In genomic region chr2:65991332-65991731, GRCh38 we compare ENCODE assay signal across 18 cellular contexts.
DNase-seq lines count a peak whose midpoint lies in the region; ATAC-seq, FAIRE-seq and TF ChIP-seq lines count a peak whose summit lies in the region.
"Had no signal": no experiment of that assay in that cellular context is flagged by ENCODE, and none has a peak within 500 bp of the region (broad histone marks: within the 10 kb centered on the region; RNA-seq: fewer than 3 reads in every experiment).

No MANE protein-coding gene starts in this region.

- no peak overlapping the region for H3K27ac ChIP-seq in GM23338 (ENCODE audit: low read depth)

- H3K4me2 ChIP-seq in GM23338, result 0 out of 2 replicates have a peak overlapping the region, but pooled peaks have one; percentile 29

- peaks cover 8% of the 10 kb centered on the region; the same call in 2 of the 3 replicates for H3K4me1 Mint-ChIP-seq in GM23338
- H3K4me1 Mint-ChIP-seq: activated T-helper 17 cell treated with anti-CD3 and anti-CD28 coated beads, Interleukin-2, amount 50 U/mL, for 72 hours; B cell; T-helper 17 cell had no signal

- peaks cover 2% of the 10 kb centered on the region; the same call in 1 of the 2 replicates for H3K9me2 ChIP-seq in GM23338 (ENCODE audit: insufficient read depth)

- no peaks in the 10 kb centered on the region for H3K27me3 ChIP-seq in GM23338 (ENCODE audit: insufficient read depth)

- FAIRE-seq in urothelium cell line (lab: Jason Lieb, UNC), result no peak

- H3F3A ChIP-seq in GM23338 (replicated peaks; ENCODE audit: low read depth), result no peaks in the 10 kb centered on the region

- no peak overlapping the region for H3K27ac Mint-ChIP-seq in GM23338
- H3K27ac Mint-ChIP-seq: activated T-helper 17 cell treated with anti-CD3 and anti-CD28 coated beads, Interleukin-2, amount 50 U/mL, for 72 hours; B cell; T-helper 17 cell had no signal

- H3K9me3 Mint-ChIP-seq in GM23338, result 0 out of 3 replicates have a peak, but pooled peaks cover 3% of the 10 kb centered on the region

- peaks cover 11% of the 10 kb centered on the region for H3K4me1 ChIP-seq in GM23338 (ENCODE audit: insufficient read depth)

- DNase-seq in GM23338 (ENCODE audit: low spot score) (peak; percentile 5), NCI-H2196 (lab: John Stamatoyannopoulos, UW; ENCODE audit: unreplicated experiment) (peak; percentile 59), fibroblast of villous mesenchyme (ENCODE audit: low read depth) (peak; percentile 28), urothelium cell line (ENCODE audit: low spot score) (peak; percentile 9), Kasumi-1 (lab: John Stamatoyannopoulos, UW) (no peak)
- DNase-seq in activated naive CD4-positive, alpha-beta T cell treated with Interleukin-2 at 50 U/mL for 16 hours, result no peak
- DNase-seq: activated CD4-positive, CD25-positive, alpha-beta regulatory T cell; activated CD8-positive, alpha-beta memory T cell treated with anti-CD3 and anti-CD28 coated beads for 24 hours; central memory CD4-positive, alpha-beta T cell; effector CD8-positive, alpha-beta T cell; hippocampal formation; kidney glomerular epithelial cell; NK-92 treated with Interleukin-12 subunit alpha and Interleukin-12 subunit beta, amount 100 ng/mL, for 24 hours; right cardiac atrium; T-helper 17 cell had no signal

- H3K27me3 Mint-ChIP-seq in GM23338 (ENCODE audit: insufficient read depth, low read depth, poor library complexity), result no peaks in the 10 kb centered on the region
- H3K27me3 Mint-ChIP-seq: activated T-helper 17 cell treated with anti-CD3 and anti-CD28 coated beads, Interleukin-2, amount 50 U/mL, for 72 hours; B cell; T-helper 17 cell had no signal

- H3K79me2 ChIP-seq in GM23338 (replicated peaks; ENCODE audit: insufficient read depth), result no peaks in the 10 kb centered on the region

- H3K36me3 Mint-ChIP-seq in GM23338 (ENCODE audit: low read depth), result no peaks in the 10 kb centered on the region

- TF ChIP-seq CTCF in GM23338 (conservative IDR thresholded peaks at IDR 0.05; ENCODE audit: low read depth in 2 of 2) (no peak), fibroblast of villous mesenchyme (IDR thresholded peaks at IDR 0.05; ENCODE audit: insufficient read depth, low read depth, low read length) (no peak)

- H3K4me3 ChIP-seq in GM23338 (no peak overlapping the region), fibroblast of villous mesenchyme (ENCODE audit: low read depth, low read length) (no peak overlapping the region)

- no peaks in the 10 kb centered on the region; the same call in 1 of the 2 replicates for H3K36me3 ChIP-seq in GM23338 (ENCODE audit: insufficient read depth)

- H3K4me3 Mint-ChIP-seq in GM23338, result no peak overlapping the region
- H3K4me3 Mint-ChIP-seq: activated T-helper 17 cell treated with anti-CD3 and anti-CD28 coated beads, Interleukin-2, amount 50 U/mL, for 72 hours; B cell; T-helper 17 cell had no signal

- ATAC-seq in GM23338 (0 out of 3 replicates have a peak, but pooled peaks have one; percentile 39), HG02885 (IDR thresholded peaks at IDR 0.05; ENCODE audit: poor library complexity, unreplicated experiment) (no peak)
- ATAC-seq: activated T-helper 17 cell treated with anti-CD3 and anti-CD28 coated beads, Interleukin-2, amount 50 U/mL, for 72 hours; right cardiac atrium; T-helper 17 cell had no signal

- H2AFZ ChIP-seq in GM23338, result peak overlapping the region; percentile 7; the same call in 1 of the 2 replicates

- H4K20me1 ChIP-seq in GM23338 (replicated peaks; ENCODE audit: insufficient read depth), result no peaks in the 10 kb centered on the region

TF ChIP-seq in GM23338, 12 proteins besides CTCF, POLR2A, EP300 and RAD21:
- TF ChIP-seq ETS1 (IDR thresholded peaks at IDR 0.05) (no peak), CREB1 (CRISPR knock-in tag; IDR thresholded peaks at IDR 0.05; ENCODE audit: low read depth) (no peak), JUNB (IDR thresholded peaks at IDR 0.05; ENCODE audit: unreplicated experiment) (no peak), EZH2 (IDR thresholded peaks at IDR 0.05; ENCODE audit: low read depth, unreplicated experiment) (no peak), ZNF462 (CRISPR knock-in tag; IDR thresholded peaks at IDR 0.05) (no peak), ZNF331 (CRISPR knock-in tag; IDR thresholded peaks at IDR 0.05; ENCODE audit: low read depth) (no peak), NANOG (IDR thresholded peaks at IDR 0.05; ENCODE audit: borderline replicate concordance) (no peak)

Comparison
In these comparisons a context has a peak if more than half of its experiments do, and no peak if none do; other contexts are left out.
1. DNase-seq: peak in GM23338 (single experiment), NCI-H2196 (single experiment), fibroblast of villous mesenchyme (single experiment) and urothelium cell line (single experiment); none in Kasumi-1 (0 of 2) and activated naive CD4-positive, alpha-beta T cell treated with Interleukin-2 at 50 U/mL for 16 hours (single experiment).